In genomic region chr5:139038618-139039305, GRCh38 we compare ENCODE assay signal across 2 cellular contexts.
TF ChIP-seq lines count a peak whose summit lies in the region.

No MANE protein-coding gene starts in this region.

TF ChIP-seq in A549, 52 proteins besides CTCF, POLR2A, EP300 and RAD21 (continued from another document):
- TF ChIP-seq, protein P1, sequence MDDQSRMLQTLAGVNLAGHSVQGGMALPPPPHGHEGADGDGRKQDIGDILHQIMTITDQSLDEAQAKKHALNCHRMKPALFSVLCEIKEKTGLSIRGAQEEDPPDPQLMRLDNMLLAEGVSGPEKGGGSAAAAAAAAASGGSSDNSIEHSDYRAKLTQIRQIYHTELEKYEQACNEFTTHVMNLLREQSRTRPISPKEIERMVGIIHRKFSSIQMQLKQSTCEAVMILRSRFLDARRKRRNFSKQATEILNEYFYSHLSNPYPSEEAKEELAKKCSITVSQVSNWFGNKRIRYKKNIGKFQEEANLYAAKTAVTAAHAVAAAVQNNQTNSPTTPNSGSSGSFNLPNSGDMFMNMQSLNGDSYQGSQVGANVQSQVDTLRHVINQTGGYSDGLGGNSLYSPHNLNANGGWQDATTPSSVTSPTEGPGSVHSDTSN (IDR thresholded peaks at IDR 0.05) = no peak
- TF ChIP-seq FOSB (CRISPR knock-in tag; IDR thresholded peaks at IDR 0.05) (no peak), HOXA7 (CRISPR knock-in tag; IDR thresholded peaks at IDR 0.05) (no peak), NPAS2 (CRISPR knock-in tag; IDR thresholded peaks at IDR 0.05; ENCODE audit: borderline replicate concordance) (no peak), RCOR1 (IDR thresholded peaks at IDR 0.05; ENCODE audit: low read depth, low read length) (no peak), MYC (IDR thresholded peaks at IDR 0.05; ENCODE audit: borderline replicate concordance, low read length) (no peak), HEYL (CRISPR knock-in tag; IDR thresholded peaks at IDR 0.05) (no peak)
- TF ChIP-seq, protein P2, sequence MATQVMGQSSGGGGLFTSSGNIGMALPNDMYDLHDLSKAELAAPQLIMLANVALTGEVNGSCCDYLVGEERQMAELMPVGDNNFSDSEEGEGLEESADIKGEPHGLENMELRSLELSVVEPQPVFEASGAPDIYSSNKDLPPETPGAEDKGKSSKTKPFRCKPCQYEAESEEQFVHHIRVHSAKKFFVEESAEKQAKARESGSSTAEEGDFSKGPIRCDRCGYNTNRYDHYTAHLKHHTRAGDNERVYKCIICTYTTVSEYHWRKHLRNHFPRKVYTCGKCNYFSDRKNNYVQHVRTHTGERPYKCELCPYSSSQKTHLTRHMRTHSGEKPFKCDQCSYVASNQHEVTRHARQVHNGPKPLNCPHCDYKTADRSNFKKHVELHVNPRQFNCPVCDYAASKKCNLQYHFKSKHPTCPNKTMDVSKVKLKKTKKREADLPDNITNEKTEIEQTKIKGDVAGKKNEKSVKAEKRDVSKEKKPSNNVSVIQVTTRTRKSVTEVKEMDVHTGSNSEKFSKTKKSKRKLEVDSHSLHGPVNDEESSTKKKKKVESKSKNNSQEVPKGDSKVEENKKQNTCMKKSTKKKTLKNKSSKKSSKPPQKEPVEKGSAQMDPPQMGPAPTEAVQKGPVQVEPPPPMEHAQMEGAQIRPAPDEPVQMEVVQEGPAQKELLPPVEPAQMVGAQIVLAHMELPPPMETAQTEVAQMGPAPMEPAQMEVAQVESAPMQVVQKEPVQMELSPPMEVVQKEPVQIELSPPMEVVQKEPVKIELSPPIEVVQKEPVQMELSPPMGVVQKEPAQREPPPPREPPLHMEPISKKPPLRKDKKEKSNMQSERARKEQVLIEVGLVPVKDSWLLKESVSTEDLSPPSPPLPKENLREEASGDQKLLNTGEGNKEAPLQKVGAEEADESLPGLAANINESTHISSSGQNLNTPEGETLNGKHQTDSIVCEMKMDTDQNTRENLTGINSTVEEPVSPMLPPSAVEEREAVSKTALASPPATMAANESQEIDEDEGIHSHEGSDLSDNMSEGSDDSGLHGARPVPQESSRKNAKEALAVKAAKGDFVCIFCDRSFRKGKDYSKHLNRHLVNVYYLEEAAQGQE (IDR thresholded peaks at IDR 0.05) = no peak
- TF ChIP-seq, protein P3, sequence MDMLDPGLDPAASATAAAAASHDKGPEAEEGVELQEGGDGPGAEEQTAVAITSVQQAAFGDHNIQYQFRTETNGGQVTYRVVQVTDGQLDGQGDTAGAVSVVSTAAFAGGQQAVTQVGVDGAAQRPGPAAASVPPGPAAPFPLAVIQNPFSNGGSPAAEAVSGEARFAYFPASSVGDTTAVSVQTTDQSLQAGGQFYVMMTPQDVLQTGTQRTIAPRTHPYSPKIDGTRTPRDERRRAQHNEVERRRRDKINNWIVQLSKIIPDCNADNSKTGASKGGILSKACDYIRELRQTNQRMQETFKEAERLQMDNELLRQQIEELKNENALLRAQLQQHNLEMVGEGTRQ (IDR thresholded peaks at IDR 0.05) = no peak

TF ChIP-seq in HCT116, 20 proteins besides CTCF, POLR2A, EP300 and RAD21 (continued from another document):
- TF ChIP-seq, protein P4, sequence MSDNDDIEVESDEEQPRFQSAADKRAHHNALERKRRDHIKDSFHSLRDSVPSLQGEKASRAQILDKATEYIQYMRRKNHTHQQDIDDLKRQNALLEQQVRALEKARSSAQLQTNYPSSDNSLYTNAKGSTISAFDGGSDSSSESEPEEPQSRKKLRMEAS (IDR thresholded peaks at IDR 0.05) = no peak
- TF ChIP-seq ELF1 (IDR thresholded peaks at IDR 0.05; ENCODE audit: borderline replicate concordance, low read depth) (no peak), TCF7L2 (IDR thresholded peaks at IDR 0.05; ENCODE audit: borderline replicate concordance, extremely low read depth, insufficient read depth, insufficient read length) (no peak), ATF3 (IDR thresholded peaks at IDR 0.05) (no peak), SIN3A (IDR thresholded peaks at IDR 0.05; ENCODE audit: low read depth) (no peak)
